Comparison of ENCODE assay signal across 1 cellular context in genomic region chr17:61409301-61410099, GRCh38.
TF ChIP-seq lines count a peak whose summit lies in the region.

No MANE protein-coding gene starts in this region.

TF ChIP-seq in K562, 482 proteins besides CTCF, POLR2A, EP300 and RAD21 (continued from another document and continues in another):
- no peak for TF ChIP-seq ZMIZ1 (IDR thresholded peaks at IDR 0.05; ENCODE audit: low read depth in 2 of 2, low read length in 2 of 2)
- TF ChIP-seq ZBTB8A (IDR thresholded peaks at IDR 0.05; ENCODE audit: partially characterized antibody) = no peak
- TF ChIP-seq GTF2A2 (tag; IDR thresholded peaks at IDR 0.05) = no peak
- TF ChIP-seq CREM (IDR thresholded peaks at IDR 0.05; ENCODE audit: low read depth) = no peak
- TF ChIP-seq SNIP1 (IDR thresholded peaks at IDR 0.05; ENCODE audit: low read depth) = no peak
- TF ChIP-seq WHSC1 (IDR thresholded peaks at IDR 0.05; ENCODE audit: low read length) = no peak
- no peak for TF ChIP-seq KDM4B (IDR thresholded peaks at IDR 0.05; ENCODE audit: borderline replicate concordance in 2 of 2, low read depth in 1 of 2)
- no peak for TF ChIP-seq ZNF395 (CRISPR knock-in tag; IDR thresholded peaks at IDR 0.05)
- peak; percentile 56 for TF ChIP-seq CCNT2 (IDR thresholded peaks at IDR 0.05; ENCODE audit: borderline replicate concordance, extremely low read depth, insufficient read length, low read depth, low read length)
- no peak for TF ChIP-seq SP1 (CRISPR knock-in tag; IDR thresholded peaks at IDR 0.05)
- TF ChIP-seq PHF20 (IDR thresholded peaks at IDR 0.05; ENCODE audit: partially characterized antibody) = no peak
- TF ChIP-seq MAZ (CRISPR knock-in tag; conservative IDR thresholded peaks at IDR 0.05 in 1 of 2, IDR thresholded peaks at IDR 0.05 in 1 of 2) = 0 out of 4 replicates have a peak, but pooled peaks of 1 of the 2 experiments have one; percentile 36
- no peak for TF ChIP-seq SMARCA5 (IDR thresholded peaks at IDR 0.05)
- no peak for TF ChIP-seq ZNF217 (CRISPR knock-in tag; IDR thresholded peaks at IDR 0.05)
- no peak for TF ChIP-seq ZKSCAN8 (CRISPR knock-in tag; IDR thresholded peaks at IDR 0.05)
- TF ChIP-seq MCM5 (IDR thresholded peaks at IDR 0.05; ENCODE audit: low read depth) = no peak
- no peak for TF ChIP-seq ZNF140 (CRISPR knock-in tag; IDR thresholded peaks at IDR 0.05)
- TF ChIP-seq PHTF2 (CRISPR knock-in tag; IDR thresholded peaks at IDR 0.05) = no peak
- TF ChIP-seq TCF7L2 (IDR thresholded peaks at IDR 0.05; ENCODE audit: low read depth, low read length) = no peak
- TF ChIP-seq ETV5 (CRISPR knock-in tag; IDR thresholded peaks at IDR 0.05; ENCODE audit: low read depth) = no peak
- TF ChIP-seq ZNF398 (CRISPR knock-in tag; IDR thresholded peaks at IDR 0.05) = no peak
- no peak for TF ChIP-seq ARID3A (IDR thresholded peaks at IDR 0.05; ENCODE audit: borderline replicate concordance, low read depth, low read length)
- TF ChIP-seq ZNF12 (CRISPR knock-in tag; IDR thresholded peaks at IDR 0.05) = no peak
- TF ChIP-seq TAF9B (IDR thresholded peaks at IDR 0.05; ENCODE audit: partially characterized antibody) = no peak
- no peak for TF ChIP-seq SREBF2 (CRISPR knock-in tag; IDR thresholded peaks at IDR 0.05)
- no peak for TF ChIP-seq CBFA2T2 (conservative IDR thresholded peaks at IDR 0.05)
- TF ChIP-seq ZBTB11 (CRISPR knock-in tag; IDR thresholded peaks at IDR 0.05) = peak in 1 of 3 experiments; percentile 97; a peak in 2 of 6 replicates
- TF ChIP-seq TCF15 (CRISPR knock-in tag; IDR thresholded peaks at IDR 0.05) = no peak
- peak; percentile 19 to 90; a peak in 3 of 4 replicates for TF ChIP-seq UBTF (IDR thresholded peaks at IDR 0.05; ENCODE audit: borderline replicate concordance in 1 of 2, low read depth in 2 of 2, low read length in 2 of 2)
- TF ChIP-seq DDX20 (tag; IDR thresholded peaks at IDR 0.05; ENCODE audit: low read depth) = no peak
- TF ChIP-seq NFYB (IDR thresholded peaks at IDR 0.05; ENCODE audit: extremely low read depth, insufficient read length) = no peak
- TF ChIP-seq ZBTB5 (IDR thresholded peaks at IDR 0.05) = no peak
- TF ChIP-seq MAFF (IDR thresholded peaks at IDR 0.05; ENCODE audit: low read length) = no peak
- no peak for TF ChIP-seq SRSF3 (IDR thresholded peaks at IDR 0.05; ENCODE audit: insufficient read depth, low read length)
- TF ChIP-seq ZNF561 (CRISPR knock-in tag; conservative IDR thresholded peaks at IDR 0.05) = no peak
- TF ChIP-seq CUX1 (CRISPR knock-in tag; IDR thresholded peaks at IDR 0.05) = no peak
- TF ChIP-seq PRMT5 (CRISPR knock-in tag; IDR thresholded peaks at IDR 0.05) = no peak
- no peak for TF ChIP-seq ZNF134 (CRISPR knock-in tag; conservative IDR thresholded peaks at IDR 0.05)
- no peak for TF ChIP-seq NUFIP1 (IDR thresholded peaks at IDR 0.05; ENCODE audit: partially characterized antibody)
- TF ChIP-seq BRCA1 (IDR thresholded peaks at IDR 0.05) = no peak
- TF ChIP-seq BRCA1 (CRISPR knock-in tag; IDR thresholded peaks at IDR 0.05) = no peak
